Comparison of ENCODE assay signal across 14 cellular contexts in genomic region chr10:132353456-132354355, GRCh38.
"Had no signal": no experiment of that assay in that cellular context is flagged by ENCODE, and none has a peak within 500 bp of the region (broad histone marks: within the 10 kb centered on the region; RNA-seq: fewer than 3 reads in every experiment).

No MANE protein-coding gene starts in this region.

- H3K27ac Mint-ChIP-seq: activated T-cell treated with anti-CD3 and anti-CD28 coated beads, Interleukin-2, amount 50 U/mL, for 72 hours had no signal

- DNase-seq: activated CD4-positive, alpha-beta T cell treated with anti-CD3 and anti-CD28 coated beads, Interleukin-2, amount 50 U/mL, for 48 hours; activated naive CD4-positive, alpha-beta T cell; activated T-cell treated with anti-CD3 and anti-CD28 coated beads, Interleukin-2, amount 50 U/mL, for 72 hours; colonic mucosa; effector CD4-positive, alpha-beta T cell; gastrocnemius medialis; midbrain; stimulated activated naive CD4-positive, alpha-beta T cell treated with Interleukin-2 at 50 U/mL for 16 hours; testis had no signal

- H3K27ac ChIP-seq: colonic mucosa, epithelial cell of prostate, gastrocnemius medialis, right atrium auricular region, testis had no signal

- H3K36me3 ChIP-seq: colonic mucosa, gastrocnemius medialis, right atrium auricular region had no signal

- H3K4me3 ChIP-seq: colonic mucosa, gastrocnemius medialis, right atrium auricular region, smooth muscle cell, testis had no signal

- FAIRE-seq: keratinocyte had no signal

- H3K4me3 Mint-ChIP-seq: activated T-cell treated with anti-CD3 and anti-CD28 coated beads, Interleukin-2, amount 50 U/mL, for 72 hours had no signal

- H3K4me2 ChIP-seq: smooth muscle cell had no signal

- H3K9me3 ChIP-seq: colonic mucosa, gastrocnemius medialis, right atrium auricular region, testis had no signal

- H3K27me3 ChIP-seq: colonic mucosa, gastrocnemius medialis, right atrium auricular region, testis had no signal

- H3K4me1 ChIP-seq: colonic mucosa, gastrocnemius medialis, right atrium auricular region, testis had no signal

- ATAC-seq: activated CD4-positive, CD25-positive, alpha-beta regulatory T cell treated with anti-CD3 and anti-CD28 coated beads, Interleukin-2, amount 50 U/mL, for 24 hours had no signal
